In the genomic region with DNA sequence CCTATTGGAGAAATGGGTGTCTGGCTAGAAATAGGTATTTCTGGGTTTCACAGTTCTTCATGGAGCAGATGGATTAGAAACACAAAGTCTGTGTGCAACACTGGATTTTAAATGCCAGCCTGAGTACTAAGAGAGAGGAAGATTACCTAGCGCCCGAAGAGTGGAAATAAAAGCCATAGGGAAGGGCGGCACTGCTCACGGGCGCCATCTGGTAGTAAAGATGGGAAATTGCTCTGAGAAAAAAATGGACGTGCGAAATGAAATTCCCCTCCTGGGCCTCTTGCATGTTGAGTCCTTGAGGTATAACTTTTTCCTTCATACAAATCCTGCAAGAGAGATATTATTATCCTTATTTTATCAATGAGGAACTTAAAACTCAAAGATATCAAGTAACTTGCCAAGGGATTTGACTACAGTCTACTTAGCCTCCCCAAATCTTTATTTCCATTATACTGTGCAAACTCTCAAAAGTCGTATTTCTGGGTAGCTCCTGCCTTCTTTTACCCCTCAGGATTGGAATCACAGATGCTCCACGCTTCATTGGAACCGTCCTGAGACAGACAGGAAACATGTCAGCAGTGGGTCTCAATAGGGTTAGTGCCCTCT, we compare ENCODE assay signal across 8 cellular contexts.
A peak's percentile ranks its signal among the peaks of the same experiment; 100 is the strongest.
DNase-seq lines count a peak whose midpoint lies in the region; ATAC-seq, FAIRE-seq and TF ChIP-seq lines count a peak whose summit lies in the region.

No MANE protein-coding gene starts in this region.

- TF ChIP-seq CTCF in glutamatergic neuron (IDR thresholded peaks at IDR 0.05; ENCODE audit: partially characterized antibody, unreplicated experiment) (peak; percentile 71), progenitor cell of endocrine pancreas (IDR thresholded peaks at IDR 0.05; ENCODE audit: unreplicated experiment) (peak; percentile 88)

- ATAC-seq in HG03457 (IDR thresholded peaks at IDR 0.05; ENCODE audit: unreplicated experiment) = no peak

- CTCF ChIA-PET in activated naive CD4-positive, alpha-beta T cell treated with anti-CD3 and anti-CD28 coated beads for 36 hours (lab: Charles Lee) = interaction anchor here (0.7 to 4.2 kb wide), 12 partner anchors 9 to 356 kb away, joined by 3 to 31 read pairs (median 4); no protein-coding TSS in a partner anchor

- no peak overlapping the region for H3K27ac Mint-ChIP-seq in activated naive CD4-positive, alpha-beta T cell treated with anti-CD3 and anti-CD28 coated beads for 36 hours
- H3K27ac Mint-ChIP-seq in glutamatergic neuron (ENCODE audit: unreplicated experiment) (no peak overlapping the region), progenitor cell of endocrine pancreas (no peak overlapping the region)

- H3K4me3 Mint-ChIP-seq in activated naive CD4-positive, alpha-beta T cell treated with anti-CD3 and anti-CD28 coated beads for 36 hours = no peak overlapping the region
- H3K4me3 Mint-ChIP-seq in glutamatergic neuron (ENCODE audit: unreplicated experiment) = no peak overlapping the region
- no peak overlapping the region for H3K4me3 Mint-ChIP-seq in progenitor cell of endocrine pancreas (ENCODE audit: low read depth)

- peaks cover 4% of the 10 kb centered on the region for H3K4me1 Mint-ChIP-seq in activated naive CD4-positive, alpha-beta T cell treated with anti-CD3 and anti-CD28 coated beads for 36 hours (ENCODE audit: low read depth)
- no peaks in the 10 kb centered on the region for H3K4me1 Mint-ChIP-seq in glutamatergic neuron (ENCODE audit: low read depth, unreplicated experiment)
- no peaks in the 10 kb centered on the region for H3K4me1 Mint-ChIP-seq in progenitor cell of endocrine pancreas (ENCODE audit: low read depth)

- H3K36me3 Mint-ChIP-seq in activated naive CD4-positive, alpha-beta T cell treated with anti-CD3 and anti-CD28 coated beads for 36 hours (ENCODE audit: low read depth) = no peaks in the 10 kb centered on the region
- no peaks in the 10 kb centered on the region for H3K36me3 Mint-ChIP-seq in glutamatergic neuron (ENCODE audit: unreplicated experiment)
- H3K36me3 Mint-ChIP-seq in progenitor cell of endocrine pancreas (ENCODE audit: insufficient read depth) = no peaks in the 10 kb centered on the region

- DNase-seq in GM18507 (ENCODE audit: extremely low spot score, insufficient read length, low read depth) (no peak), RPMI7951 (ENCODE audit: low read depth) (peak; percentile 42), glutamatergic neuron (peak; percentile 45), progenitor cell of endocrine pancreas (ENCODE audit: low spot score, unreplicated experiment) (peak; percentile 29)
- DNase-seq in activated naive CD4-positive, alpha-beta T cell treated with anti-CD3 and anti-CD28 coated beads for 36 hours = peak; percentile 54

- H3K27me3 Mint-ChIP-seq in activated naive CD4-positive, alpha-beta T cell treated with anti-CD3 and anti-CD28 coated beads for 36 hours (ENCODE audit: low read depth) = peaks cover 2% of the 10 kb centered on the region
- H3K27me3 Mint-ChIP-seq in glutamatergic neuron (ENCODE audit: unreplicated experiment) (no peaks in the 10 kb centered on the region), progenitor cell of endocrine pancreas (peaks cover 3% of the 10 kb centered on the region)

- H3K9me3 Mint-ChIP-seq in activated naive CD4-positive, alpha-beta T cell treated with anti-CD3 and anti-CD28 coated beads for 36 hours = no peaks in the 10 kb centered on the region
- no peaks in the 10 kb centered on the region for H3K9me3 Mint-ChIP-seq in glutamatergic neuron (ENCODE audit: unreplicated experiment)
- H3K9me3 Mint-ChIP-seq in progenitor cell of endocrine pancreas (ENCODE audit: low read depth) = peaks cover 6% of the 10 kb centered on the region

- peak overlapping the region; percentile 57 for H3K27ac ChIP-seq in KOPT-K1 (ENCODE audit: low read depth, low read length, poor library complexity, severe bottlenecking)

- intact Hi-C loops in activated naive CD4-positive, alpha-beta T cell treated with anti-CD3 and anti-CD28 coated beads for 36 hours (cut with micrococcal nuclease) = loop anchor here (1.0 to 2.0 kb wide), 4 partner anchors 34 to 356 kb away; no protein-coding TSS in a partner anchor

- H3K36me3 ChIP-seq in KOPT-K1 (ENCODE audit: insufficient read depth, low read length) = no peaks in the 10 kb centered on the region

- FAIRE-seq in A204.1 (lab: Jason Lieb, UNC) = peak; percentile 78
- peak; percentile 74 for FAIRE-seq in GM18507 (lab: Jason Lieb, UNC)

- peaks cover 7% of the 10 kb centered on the region for H3K9me3 ChIP-seq in KOPT-K1 (ENCODE audit: insufficient read depth, low read length, poor library complexity, severe bottlenecking)
